19 cellular contexts compared by ENCODE assay signal in genomic region chr7:44147026-44147881, GRCh38. TPM values are rescaled to one million over a fixed set of nuclear protein-coding genes. Genes with fewer than 3 reads are reported as not detected.
DNase-seq lines count a peak whose midpoint lies in the region; ATAC-seq and TF ChIP-seq lines count a peak whose summit lies in the region.
"Had no signal": no experiment of that assay in that cellular context is flagged by ENCODE, and none has a peak within 500 bp of the region (broad histone marks: within the 10 kb centered on the region; RNA-seq: fewer than 3 reads in every experiment).

No MANE protein-coding gene starts in this region.

- H3K36me3 Mint-ChIP-seq in naive B cell: no peaks in the 10 kb centered on the region

- no peak overlapping the region for H3K9ac ChIP-seq in colonic mucosa (ENCODE audit: low read depth in 2 of 2, low read length in 2 of 2)

- peaks cover 10 to 20% (median 12%) of the 10 kb centered on the region in 3 donors for H3K4me1 Mint-ChIP-seq in naive B cell

- ATAC-seq in left cardiac atrium (no peak), naive B cell (ENCODE audit: low read depth in 2 of 2) (no peak)
- ATAC-seq: effector memory CD8-positive, alpha-beta T cell; PC-3 had no signal

- H3K4me3 ChIP-seq in left ventricle myocardium inferior (no peak overlapping the region), coronary artery (no peak overlapping the region), colonic mucosa (no peak overlapping the region)

- DNase-seq in left ventricle myocardium inferior (peak; percentile 16), left cardiac atrium (no peak), coronary artery (ENCODE audit: low spot score) (peak; percentile 72), naive B cell (no peak), colonic mucosa (no peak), NCI-H345 (lab: John Stamatoyannopoulos, UW) (no peak), G401 (ENCODE audit: low spot score) (no peak), NAMALWA (ENCODE audit: low spot score) (no peak)
- DNase-seq: effector memory CD8-positive, alpha-beta T cell; EL; PC-3; stimulated activated CD4-positive, alpha-beta T cell treated with anti-CD3 and anti-CD28 coated beads, Interleukin-2, amount 100 ng/mL, for 48 hours; stimulated activated naive B cell treated with anti-CD40 and anti-IgM and Interleukin-4, amounts not matched to agents 10 μg/mL and 1 μg/mL and 100 μg/mL, for 72 hours; T-helper 17 cell had no signal

- H3K9me3 ChIP-seq in left ventricle myocardium inferior (replicated peaks) (no peaks in the 10 kb centered on the region), colonic mucosa (no peaks in the 10 kb centered on the region)
- H3K9me3 ChIP-seq: adrenal gland, gastroesophageal sphincter, psoas muscle had no signal

- H3K36me3 ChIP-seq in left ventricle myocardium inferior: no peaks in the 10 kb centered on the region
- no peaks in the 10 kb centered on the region for H3K36me3 ChIP-seq in colonic mucosa
- H3K36me3 ChIP-seq: adrenal gland, gastroesophageal sphincter had no signal

- peaks cover 0 to 12% (median 0%) of the 10 kb centered on the region in 3 donors for H3K27me3 Mint-ChIP-seq in naive B cell
- H3K27me3 Mint-ChIP-seq: T-helper 17 cell had no signal

- H3K9me3 Mint-ChIP-seq in naive B cell: no peaks in the 10 kb centered on the region
- H3K9me3 Mint-ChIP-seq: effector memory CD8-positive, alpha-beta T cell; stimulated activated naive B cell treated with anti-CD40 and anti-IgM and Interleukin-4, amounts not matched to agents 10 μg/mL and 1 μg/mL and 100 μg/mL, for 72 hours had no signal

- H3K27ac ChIP-seq in left ventricle myocardium inferior (replicated peaks) (no peak overlapping the region), coronary artery (no peak overlapping the region), colonic mucosa (no peak overlapping the region)
- H3K27ac ChIP-seq: adrenal gland, psoas muscle had no signal

- no peak overlapping the region for H3K27ac Mint-ChIP-seq in naive B cell
- H3K27ac Mint-ChIP-seq: effector memory CD8-positive, alpha-beta T cell; T-helper 17 cell had no signal

- H3K4me1 ChIP-seq in left ventricle myocardium inferior: peaks cover 18% of the 10 kb centered on the region
- no peaks in the 10 kb centered on the region for H3K4me1 ChIP-seq in colonic mucosa
- H3K4me1 ChIP-seq: psoas muscle had no signal

- in situ Hi-C loops in G401 (cut with HindIII; ENCODE audit: low sequenced_read_pairs): no loop called here

- TF ChIP-seq CTCF in left ventricle myocardium inferior (IDR thresholded peaks at IDR 0.05; ENCODE audit: borderline replicate concordance) (no peak), coronary artery (IDR thresholded peaks at IDR 0.05) (no peak), colonic mucosa (IDR thresholded peaks at IDR 0.05) (no peak)

- H3K27me3 ChIP-seq in left ventricle myocardium inferior (ENCODE audit: low read depth): peaks cover 25% of the 10 kb centered on the region
- no peaks in the 10 kb centered on the region for H3K27me3 ChIP-seq in colonic mucosa

- peak overlapping the region in 5 of 8 donors; percentile 25 to 77 (median 66) for H3K4me3 Mint-ChIP-seq in naive B cell

- intact Hi-C loops in left ventricle myocardium inferior (cut with micrococcal nuclease) (no loop called here), left cardiac atrium (cut with DNase I) (loop anchor here in 1 of 2 donors (10.0 kb wide), 1 partner anchor 48 kb away; no protein-coding TSS in a partner anchor), colonic mucosa (cut with DNase I) (no loop called here)

RNA-seq across cellular contexts. Expression of gene MYL7, which starts 6.1 kb away (rescaled TPM):
- total RNA-seq in left ventricle myocardium inferior: 518 TPM
- total RNA-seq in left cardiac atrium: over 10,000 TPM; 20,486 to 20,690 TPM
- not detected for polyA plus RNA-seq in naive B cell (ENCODE audit: low read depth in 6 of 6)
- 1 to 10 TPM in 1 of 2 donors, not detected in 1; 2.2 TPM for total RNA-seq in colonic mucosa
- 1.4 TPM in 1 of 2 replicates, not detected in the other for total RNA-seq in G401 (2014; rRNA removed; shearing (Covaris generic))
- total RNA-seq: adrenal gland, gastroesophageal sphincter, lower leg skin, M059J, PC-3, T-helper 17 cell had no signal

RNA-seq across cellular contexts. Expression of gene POLD2, which starts 23.9 kb away (rescaled TPM):
- total RNA-seq in left ventricle myocardium inferior: 78.0 TPM
- total RNA-seq in left cardiac atrium: 10 to 100 TPM; 95.8 to 98.9 TPM
- 100 to 1,000 TPM in 2 of 6 donors, 10 to 100 TPM in 4; 80.6 to 128 (median 88.6) TPM for polyA plus RNA-seq in naive B cell (ENCODE audit: low read depth in 6 of 6)
- 100 to 1,000 TPM in 1 of 2 donors, 10 to 100 TPM in 1; 54.8 to 161 TPM for total RNA-seq in colonic mucosa
- total RNA-seq in G401 (2014; rRNA removed; shearing (Covaris generic)): 253 and 270 TPM in 2 replicates

RNA-seq across cellular contexts. Expression of gene GCK, which starts 42.0 kb away (rescaled TPM):
- total RNA-seq in left ventricle myocardium inferior (0.49 TPM), left cardiac atrium (1 to 10 TPM; 3.1 to 5.6 TPM), colonic mucosa (under 1 TPM; 0.17 to 0.19 TPM)
- polyA plus RNA-seq in naive B cell (ENCODE audit: low read depth in 6 of 6): 1 to 10 TPM in 2 of 6 donors, under 1 TPM in 4; 0.29 to 4.5 (median 0.45) TPM
- not detected in 2 replicates for total RNA-seq in G401 (2014; rRNA removed; shearing (Covaris generic))
- total RNA-seq: M059J, PC-3, psoas muscle had no signal

RNA-seq across cellular contexts. Expression of gene AEBP1, which starts 43.1 kb away (rescaled TPM):
- total RNA-seq in left ventricle myocardium inferior (20.5 TPM), left cardiac atrium (100 to 1,000 TPM in 1 of 2 donors, 10 to 100 TPM in 1; 65.0 to 117 TPM), colonic mucosa (10 to 100 TPM; 21.4 to 30.4 TPM)
- 10 to 100 TPM in 1 of 6 donors, 1 to 10 TPM in 5; 1.9 to 18.5 (median 4.1) TPM for polyA plus RNA-seq in naive B cell (ENCODE audit: low read depth in 6 of 6)
- 0.27 and 0.43 TPM in 2 replicates for total RNA-seq in G401 (2014; rRNA removed; shearing (Covaris generic))
- total RNA-seq: M059J, PC-3 had no signal

RNA-seq across cellular contexts. Expression of gene YKT6, which starts 53.5 kb away (rescaled TPM):
- total RNA-seq in left ventricle myocardium inferior (53.3 TPM), left cardiac atrium (10 to 100 TPM; 51.5 to 62.1 TPM), colonic mucosa (100 to 1,000 TPM in 1 of 2 donors, 10 to 100 TPM in 1; 83.0 to 103 TPM)
- polyA plus RNA-seq in naive B cell (ENCODE audit: low read depth in 6 of 6): 10 to 100 TPM; 21.5 to 41.9 (median 31.0) TPM
- total RNA-seq in G401 (2014; rRNA removed; shearing (Covaris generic)): 93.8 and 96.2 TPM in 2 replicates

Comparison
In these comparisons a context has a peak if more than half of its experiments do, and no peak if none do; other contexts are left out.
1. DNase-seq: peak in left ventricle myocardium inferior (single experiment) and coronary artery (single experiment); none in left cardiac atrium (single experiment), naive B cell (single experiment), colonic mucosa (single experiment), NCI-H345 (single experiment), G401 (single experiment) and NAMALWA (single experiment).
2. RNA of gene MYL7, which starts 6.1 kb away (total RNA-seq): 20,486 to 20,690 TPM in left cardiac atrium and 518 TPM in left ventricle myocardium inferior (single experiment); 2.2 TPM in colonic mucosa and 1.4 TPM in G401; every median in the first group is over 100 times any median in the second.